Comparison of ENCODE assay signal across 8 cellular contexts in the genomic region with DNA sequence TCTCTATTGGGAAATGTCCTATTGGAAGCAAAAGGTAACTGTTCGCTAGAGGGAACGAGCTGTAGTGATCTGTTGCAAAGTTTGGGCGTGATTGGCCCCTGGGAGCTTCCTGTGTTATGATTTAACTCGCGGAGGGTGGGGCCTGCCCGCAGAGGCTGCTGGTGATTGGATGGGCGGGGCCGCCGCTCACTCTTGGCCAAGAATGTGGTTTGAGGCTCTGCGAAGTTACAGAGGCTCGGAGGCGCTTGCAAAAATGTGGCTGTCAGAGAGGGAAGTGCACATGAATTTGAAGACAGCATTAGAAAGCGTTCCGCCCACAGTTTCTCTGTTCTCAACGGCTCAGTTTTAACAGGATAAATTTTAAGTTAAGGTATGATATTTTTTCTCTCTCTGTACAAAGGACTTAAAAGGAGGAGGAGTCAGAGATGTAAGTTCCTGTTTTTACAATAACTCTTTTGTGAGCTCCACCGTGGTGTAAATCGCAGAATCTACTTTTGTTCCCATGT. TPM values are rescaled to one million over a fixed set of nuclear protein-coding genes. Genes with fewer than 3 reads are reported as not detected.
DNase-seq lines count a peak whose midpoint lies in the region; ATAC-seq and TF ChIP-seq lines count a peak whose summit lies in the region.

No MANE protein-coding gene starts in this region.

- peak overlapping the region; percentile 95 for H3K27ac Mint-ChIP-seq in activated CD8-positive, alpha-beta T cell treated with anti-CD3 and anti-CD28 coated beads for 36 hours

- H3K27me3 Mint-ChIP-seq in activated CD8-positive, alpha-beta T cell treated with anti-CD3 and anti-CD28 coated beads for 36 hours = no peaks in the 10 kb centered on the region

- DNase-seq in AG20443 (ENCODE audit: low spot score) = peak; percentile 96
- peak; percentile 87 for DNase-seq in NCI-H82 treated with DMSO at 0.1 percent for 48 hours (lab: John Stamatoyannopoulos, UW; ENCODE audit: unreplicated experiment)
- peak; percentile 99 for DNase-seq in activated CD8-positive, alpha-beta T cell treated with anti-CD3 and anti-CD28 coated beads for 36 hours
- peak; percentile 95 for DNase-seq in effector CD4-positive, alpha-beta T cell
- peak; percentile 96 to 97 for DNase-seq in lung microvascular endothelial cell (ENCODE audit: low read depth in 2 of 2)
- DNase-seq in stimulated activated CD4-positive, alpha-beta T cell treated with anti-CD3 and anti-CD28 coated beads, TNF-alpha, amount 100 ng/mL, for 4 hours (ENCODE audit: low read depth in 3 of 3) = peak; percentile 80 to 92 (median 89)

- TF ChIP-seq CTCF in activated CD8-positive, alpha-beta T cell treated with anti-CD3 and anti-CD28 coated beads for 36 hours (IDR thresholded peaks at IDR 0.05) = no peak

- H3K4me3 Mint-ChIP-seq in activated CD8-positive, alpha-beta T cell treated with anti-CD3 and anti-CD28 coated beads for 36 hours = peak overlapping the region; percentile 84

- ATAC-seq in GM19023 (IDR thresholded peaks at IDR 0.05; ENCODE audit: unreplicated experiment) = peak; percentile 100
- ATAC-seq in HG03196 (IDR thresholded peaks at IDR 0.05; ENCODE audit: unreplicated experiment) = peak; percentile 98
- peak; percentile 99 for ATAC-seq in activated CD8-positive, alpha-beta T cell treated with anti-CD3 and anti-CD28 coated beads for 36 hours

- CTCF ChIA-PET in activated CD8-positive, alpha-beta T cell treated with anti-CD3 and anti-CD28 coated beads for 36 hours (lab: Charles Lee) = interaction anchor here (0.7 to 2.4 kb wide), 18 partner anchors 9 to 184 kb away, joined by 3 to 8 read pairs (median 4); no protein-coding TSS in a partner anchor

- H3K9me3 Mint-ChIP-seq in activated CD8-positive, alpha-beta T cell treated with anti-CD3 and anti-CD28 coated beads for 36 hours = no peaks in the 10 kb centered on the region

- H3K36me3 Mint-ChIP-seq in activated CD8-positive, alpha-beta T cell treated with anti-CD3 and anti-CD28 coated beads for 36 hours (ENCODE audit: low read depth) = peaks cover 47% of the 10 kb centered on the region

- POLR2A ChIA-PET in activated CD8-positive, alpha-beta T cell treated with anti-CD3 and anti-CD28 coated beads for 36 hours (lab: Charles Lee) = interaction anchor here (1.1 to 2.2 kb wide), 6 partner anchors 10 to 46 kb away, joined by 3 to 7 read pairs (median 3); a partner anchor contains a TSS

- intact Hi-C loops in activated CD8-positive, alpha-beta T cell treated with anti-CD3 and anti-CD28 coated beads for 36 hours (cut with micrococcal nuclease) = loop anchor here (5.0 kb wide), 1 partner anchor 49 kb away; a partner anchor contains a TSS

- peaks cover 47% of the 10 kb centered on the region for H3K4me1 Mint-ChIP-seq in activated CD8-positive, alpha-beta T cell treated with anti-CD3 and anti-CD28 coated beads for 36 hours (ENCODE audit: low read depth)

RNA-seq across cellular contexts. Expression of a gene that starts 46.9 kb away (rescaled TPM):
- total RNA-seq in activated CD8-positive, alpha-beta T cell treated with anti-CD3 and anti-CD28 coated beads for 36 hours = 10 to 100 TPM; 62.8 to 69.8 TPM
- total RNA-seq in lung microvascular endothelial cell = 7.2 and 9.5 TPM in 2 replicates

Comparison
In these comparisons a context has a peak if more than half of its experiments do, and no peak if none do; other contexts are left out.
1. Peak in every context shown above with its lines: DNase-seq and ATAC-seq.